Comparison of ENCODE assay signal across 8 cellular contexts in the genomic region with DNA sequence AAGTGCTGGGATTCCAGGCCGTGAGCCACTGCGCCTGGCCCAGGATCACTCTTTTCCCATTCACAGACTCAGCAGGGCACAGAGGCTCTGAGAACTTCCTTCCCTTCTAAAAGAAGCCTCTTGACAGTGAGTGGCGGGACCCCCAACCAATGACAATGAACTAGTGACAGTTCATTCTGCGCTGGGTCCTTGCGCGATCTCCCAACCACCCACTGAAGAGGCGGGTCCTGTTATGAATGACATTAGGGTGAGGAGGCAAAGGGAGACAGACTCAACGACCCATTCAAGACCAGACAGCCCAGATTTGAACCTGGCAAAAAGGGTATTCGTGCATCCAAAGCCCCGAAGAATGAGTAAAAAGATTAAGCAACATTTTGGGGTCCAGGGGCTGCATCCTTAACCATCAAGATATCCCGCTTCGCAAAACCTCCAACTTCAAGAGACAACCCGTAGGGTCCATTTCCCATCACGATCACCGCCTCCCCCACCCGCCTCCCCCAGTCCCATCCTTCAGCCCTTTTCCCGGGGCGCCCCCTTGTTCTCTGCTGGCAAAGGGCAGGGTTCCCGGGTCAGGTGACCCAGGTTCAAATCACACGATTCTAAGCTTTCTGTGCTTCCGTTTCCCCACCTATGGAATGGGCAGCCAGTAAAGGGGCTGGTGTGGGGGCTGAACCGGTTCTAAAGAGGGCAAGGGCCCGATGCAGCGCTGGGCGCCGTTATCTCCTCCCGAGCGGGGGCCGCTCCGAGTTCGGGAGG. TPM values are rescaled to one million over a fixed set of nuclear protein-coding genes. Genes with fewer than 3 reads are reported as not detected.
DNase-seq lines count a peak whose midpoint lies in the region; ATAC-seq and TF ChIP-seq lines count a peak whose summit lies in the region.

No MANE protein-coding gene starts in this region.

- intact Hi-C loops in PC-3 (cut with micrococcal nuclease): no loop called here
- intact Hi-C loops in naive thymus-derived CD4-positive, alpha-beta T cell (cut with micrococcal nuclease): loop anchor here (1.0 to 2.0 kb wide), 6 partner anchors 31 to 510 kb away; partner anchors contain the start of genes BORCS8 (in 2 of the 2), COPE (in 2 of the 2), DDX49 (in 2 of the 2) and RFXANK (in 2 of the 2)

- BruUV-seq in PC-3 (replicated peaks; lab: Mats Ljungman, UMichigan): TSS peak; percentile 74

- H4K20me1 ChIP-seq in PC-3 (ENCODE audit: low read length): no peaks in the 10 kb centered on the region

- POLR2A ChIA-PET in BJ (lab: Charles Lee) (interaction anchor here (0.6 kb wide), 1 partner anchor 9 kb away, joined by 3 read pairs; no protein-coding TSS in a partner anchor), PC-3 (lab: Charles Lee; ENCODE audit: unreplicated experiment) (no interaction called here)
- POLR2A ChIA-PET in naive thymus-derived CD4-positive, alpha-beta T cell (lab: Charles Lee): interaction anchor here (0.6 kb wide), 1 partner anchor 908 kb away, joined by 6 read pairs; no protein-coding TSS in a partner anchor

- H3K4me3 Mint-ChIP-seq in naive thymus-derived CD4-positive, alpha-beta T cell: peak overlapping the region; percentile 88 to 100 (median 96)
- H3K4me3 Mint-ChIP-seq in stimulated activated effector memory CD8-positive, alpha-beta T cell treated with anti-CD3 and anti-CD28 coated beads, Interleukin-12 subunit alpha, Interleukin-12 subunit beta, amount 100 ng/mL, for 72 hours: peak overlapping the region; percentile 80

- DNase-seq in BJ (ENCODE audit: low read depth) (peak; percentile 64), HUDEP-2 (lab: John Stamatoyannopoulos, UW; ENCODE audit: unreplicated experiment in 76 of 76) (peak in 75 of 76 experiments; percentile 48 to 97 (median 85)), PC-3 (peak; percentile 85), fibroblast of mammary gland (ENCODE audit: low read depth) (peak; percentile 95)
- peak; percentile 90 to 94 for DNase-seq in activated T-cell treated with anti-CD3 and anti-CD28 coated beads, Interleukin-2, amount 50 U/mL, for 48 hours
- DNase-seq in naive thymus-derived CD4-positive, alpha-beta T cell: peak; percentile 38 to 87 (median 76)
- DNase-seq in stimulated activated effector memory CD8-positive, alpha-beta T cell treated with anti-CD3 and anti-CD28 coated beads, Interleukin-12 subunit alpha, Interleukin-12 subunit beta, amount 100 ng/mL, for 72 hours (ENCODE audit: low spot score in 2 of 2): peak; percentile 31 to 85

- H3K27me3 Mint-ChIP-seq in naive thymus-derived CD4-positive, alpha-beta T cell: no peaks in the 10 kb centered on the region

- H3K9me3 Mint-ChIP-seq in naive thymus-derived CD4-positive, alpha-beta T cell: no peaks in the 10 kb centered on the region
- no peaks in the 10 kb centered on the region for H3K9me3 Mint-ChIP-seq in stimulated activated effector memory CD8-positive, alpha-beta T cell treated with anti-CD3 and anti-CD28 coated beads, Interleukin-12 subunit alpha, Interleukin-12 subunit beta, amount 100 ng/mL, for 72 hours

- ATAC-seq in GM19395 (IDR thresholded peaks at IDR 0.05; ENCODE audit: unreplicated experiment) (peak; percentile 59), PC-3 (peak; percentile 71)
- ATAC-seq in naive thymus-derived CD4-positive, alpha-beta T cell: peak; percentile 57
- ATAC-seq in stimulated activated effector memory CD8-positive, alpha-beta T cell treated with anti-CD3 and anti-CD28 coated beads, Interleukin-12 subunit alpha, Interleukin-12 subunit beta, amount 100 ng/mL, for 72 hours: peak; percentile 66

- H3K27ac Mint-ChIP-seq in naive thymus-derived CD4-positive, alpha-beta T cell: peak overlapping the region; percentile 86 to 100 (median 93)
- H3K27ac Mint-ChIP-seq in stimulated activated effector memory CD8-positive, alpha-beta T cell treated with anti-CD3 and anti-CD28 coated beads, Interleukin-12 subunit alpha, Interleukin-12 subunit beta, amount 100 ng/mL, for 72 hours: peak overlapping the region; percentile 85

- H3F3A ChIP-seq in PC-3 (ENCODE audit: low read length, unreplicated experiment): no peaks in the 10 kb centered on the region

- H3K9me2 ChIP-seq in PC-3 (replicated peaks; ENCODE audit: low read length): no peaks in the 10 kb centered on the region

- H3K79me2 ChIP-seq in PC-3 (ENCODE audit: low read length): peaks cover 82% of the 10 kb centered on the region

- peaks cover 25% of the 10 kb centered on the region for H3K4me1 ChIP-seq in PC-3 (ENCODE audit: insufficient read depth, low read length)
- H3K4me1 ChIP-seq in naive thymus-derived CD4-positive, alpha-beta T cell (ENCODE audit: control insufficient read depth in 2 of 2, insufficient read depth in 2 of 2, low read length in 2 of 2): peaks cover 14 to 21% of the 10 kb centered on the region in 2 donors

- peaks cover 4 to 26% (median 7%) of the 10 kb centered on the region in 5 donors for H3K36me3 Mint-ChIP-seq in naive thymus-derived CD4-positive, alpha-beta T cell
- H3K36me3 Mint-ChIP-seq in stimulated activated effector memory CD8-positive, alpha-beta T cell treated with anti-CD3 and anti-CD28 coated beads, Interleukin-12 subunit alpha, Interleukin-12 subunit beta, amount 100 ng/mL, for 72 hours: peaks cover 66% of the 10 kb centered on the region

- H3K4me1 Mint-ChIP-seq in naive thymus-derived CD4-positive, alpha-beta T cell: peaks cover 16 to 48% (median 40%) of the 10 kb centered on the region in 7 donors
- peaks cover 33% of the 10 kb centered on the region for H3K4me1 Mint-ChIP-seq in stimulated activated effector memory CD8-positive, alpha-beta T cell treated with anti-CD3 and anti-CD28 coated beads, Interleukin-12 subunit alpha, Interleukin-12 subunit beta, amount 100 ng/mL, for 72 hours

- peak overlapping the region; percentile 100 for H3K4me2 ChIP-seq in PC-3 (ENCODE audit: low read length)

- CTCF ChIA-PET in BJ (lab: Yijun Ruan, JAX) (no interaction called here), PC-3 (lab: Charles Lee) (no interaction called here)
- CTCF ChIA-PET in naive thymus-derived CD4-positive, alpha-beta T cell (lab: Charles Lee): no interaction called here

- peak overlapping the region; percentile 91 for H3K9ac ChIP-seq in PC-3 (ENCODE audit: low read length)

- H3K36me3 ChIP-seq in BJ (ENCODE audit: control insufficient read depth, insufficient read depth, low read length): peaks cover 2% of the 10 kb centered on the region
- H3K36me3 ChIP-seq in PC-3 (ENCODE audit: low read depth, low read length): peaks cover 31% of the 10 kb centered on the region
- H3K36me3 ChIP-seq in naive thymus-derived CD4-positive, alpha-beta T cell (ENCODE audit: control insufficient read depth in 2 of 3, insufficient read depth in 3 of 3, low read length in 3 of 3): peaks cover 0 to 35% (median 5%) of the 10 kb centered on the region in 3 experiments

- H3K9me3 ChIP-seq in PC-3 (ENCODE audit: low read length): no peaks in the 10 kb centered on the region
- H3K9me3 ChIP-seq in naive thymus-derived CD4-positive, alpha-beta T cell (ENCODE audit: control insufficient read depth in 2 of 3, low read length in 3 of 3): no peaks in the 10 kb centered on the region

- TF ChIP-seq CTCF in BJ (IDR thresholded peaks at IDR 0.05; ENCODE audit: insufficient read depth, low read depth, low read length): 0 out of 2 replicates have a peak, but pooled peaks have one; percentile 16
- TF ChIP-seq CTCF in PC-3 (conservative IDR thresholded peaks at IDR 0.05; ENCODE audit: low read depth, low read length): no peak
- no peak for TF ChIP-seq CTCF in fibroblast of mammary gland (conservative IDR thresholded peaks at IDR 0.05; ENCODE audit: control insufficient read depth, insufficient read depth, low read depth, low read length)

- H3K4me3 ChIP-seq in BJ (ENCODE audit: low read depth, low read length): peak overlapping the region; percentile 67
- peak overlapping the region; percentile 96 for H3K4me3 ChIP-seq in PC-3 (ENCODE audit: low read length)
- peak overlapping the region; percentile 92 for H3K4me3 ChIP-seq in fibroblast of mammary gland (ENCODE audit: control insufficient read depth, low read depth, low read length)
- H3K4me3 ChIP-seq in naive thymus-derived CD4-positive, alpha-beta T cell (ENCODE audit: low read length): peak overlapping the region; percentile 84

- H2AFZ ChIP-seq in PC-3 (ENCODE audit: low read length): peak overlapping the region; percentile 91

- no peaks in the 10 kb centered on the region for H3K27me3 ChIP-seq in BJ (ENCODE audit: control insufficient read depth, insufficient read depth, low read length)
- no peaks in the 10 kb centered on the region for H3K27me3 ChIP-seq in PC-3 (ENCODE audit: low read length)
- no peaks in the 10 kb centered on the region for H3K27me3 ChIP-seq in naive thymus-derived CD4-positive, alpha-beta T cell (ENCODE audit: control insufficient read depth in 2 of 2, insufficient read depth in 2 of 2, low read length in 2 of 2)

- H3K27ac ChIP-seq in PC-3 (ENCODE audit: low read length): peak overlapping the region; percentile 25; the same call in 1 of the 2 replicates
- peak overlapping the region; percentile 86 for H3K27ac ChIP-seq in naive thymus-derived CD4-positive, alpha-beta T cell (ENCODE audit: low read depth, low read length)

RNA-seq across cellular contexts. Expression of gene SUGP2, which starts 0.7 kb away (rescaled TPM):
- 33.0 and 37.4 TPM in 2 replicates for polyA plus RNA-seq in BJ (2011; rRNA removed)
- polyA minus RNA-seq in BJ (2011; rRNA and poly(A)+ RNA removed): 14.6 and 16.8 TPM in 2 replicates
- 48.9 and 56.9 TPM in 2 replicates for total RNA-seq in PC-3 (2014; rRNA removed)
- total RNA-seq in naive thymus-derived CD4-positive, alpha-beta T cell: 100 to 1,000 TPM; 116 to 145 (median 129) TPM
- polyA plus RNA-seq in naive thymus-derived CD4-positive, alpha-beta T cell: 10 to 100 TPM in 1 of 2 donors, 1 to 10 TPM in 1; 9.3 to 15.0 TPM

RNA-seq across cellular contexts. Expression of gene ARMC6, which starts 0.8 kb away (rescaled TPM):
- 20.7 and 31.5 TPM in 2 replicates for polyA plus RNA-seq in BJ (2011; rRNA removed)
- 25.1 and 40.5 TPM in 2 replicates for polyA minus RNA-seq in BJ (2011; rRNA and poly(A)+ RNA removed)
- total RNA-seq in PC-3 (2014; rRNA removed): 102 and 114 TPM in 2 replicates
- total RNA-seq in naive thymus-derived CD4-positive, alpha-beta T cell: 10 to 100 TPM; 14.0 to 32.6 (median 15.0) TPM
- 10 to 100 TPM; 33.1 to 41.9 TPM for polyA plus RNA-seq in naive thymus-derived CD4-positive, alpha-beta T cell

RNA-seq across cellular contexts. Expression of gene SLC25A42, which starts 31.2 kb away (rescaled TPM):
- 3.8 and 5.8 TPM in 2 replicates for polyA plus RNA-seq in BJ (2011; rRNA removed)
- 3.5 and 4.6 TPM in 2 replicates for polyA minus RNA-seq in BJ (2011; rRNA and poly(A)+ RNA removed)
- total RNA-seq in PC-3 (2014; rRNA removed): 8.0 and 8.8 TPM in 2 replicates
- 10 to 100 TPM; 19.0 to 36.1 (median 21.6) TPM for total RNA-seq in naive thymus-derived CD4-positive, alpha-beta T cell
- polyA plus RNA-seq in naive thymus-derived CD4-positive, alpha-beta T cell: 10 to 100 TPM in 1 of 2 donors, 1 to 10 TPM in 1; 8.2 to 19.6 TPM

Comparison
In these comparisons a context has a peak if more than half of its experiments do, and no peak if none do; other contexts are left out.
1. Peak in every context shown above with its lines: DNase-seq, ATAC-seq, H3K4me3 ChIP-seq and H3K27ac ChIP-seq.